ENCODE assay signal across 8 cellular contexts in the genomic region with DNA sequence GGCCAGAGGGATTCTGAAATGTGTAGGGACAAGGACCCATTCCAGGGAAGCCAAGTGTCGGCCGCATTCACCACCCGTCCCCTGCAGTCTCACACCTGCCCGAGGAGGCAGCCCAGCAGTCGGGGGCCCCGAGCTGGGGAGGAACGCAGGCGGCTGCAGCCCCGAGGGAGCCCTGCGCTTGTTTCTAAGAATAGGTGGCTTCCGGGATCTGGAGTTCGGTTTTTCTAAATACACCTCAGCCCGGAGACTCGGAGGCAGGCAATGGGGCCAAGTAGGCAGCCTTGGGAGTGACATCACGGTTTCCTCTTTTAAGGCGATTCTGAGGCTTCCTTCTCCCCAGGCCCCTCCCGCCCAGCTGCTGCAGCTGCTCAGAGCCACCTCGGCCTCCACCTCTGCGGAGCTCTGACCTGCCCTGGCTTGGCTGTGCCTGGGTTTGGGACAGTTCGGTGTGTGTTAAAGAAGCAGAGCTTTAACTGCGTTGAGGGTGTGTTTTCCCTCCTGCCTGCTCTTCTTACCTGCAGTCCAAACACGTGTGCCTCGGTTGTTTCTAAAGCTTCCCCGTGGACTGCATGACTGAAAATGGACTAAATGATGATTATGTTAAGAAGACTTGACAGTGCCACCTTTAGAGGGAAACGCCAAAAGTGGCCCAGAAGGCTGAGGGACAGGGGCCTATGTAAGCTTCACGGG.
DNase-seq lines count a peak whose midpoint lies in the region; ATAC-seq and TF ChIP-seq lines count a peak whose summit lies in the region.

No MANE protein-coding gene starts in this region.

- H3K9me3 Mint-ChIP-seq in WTC11: peaks cover 29% of the 10 kb centered on the region

- TF ChIP-seq CTCF in WTC11 (IDR thresholded peaks at IDR 0.05): no peak

- no peaks in the 10 kb centered on the region for H3K27me3 Mint-ChIP-seq in WTC11 (ENCODE audit: low read depth)

- H3K4me3 Mint-ChIP-seq in WTC11: no peak overlapping the region

- POLR2A ChIA-PET in WTC11 (lab: Charles Lee): no interaction called here

- DNase-seq in WTC11 (ENCODE audit: low spot score) (peak; percentile 56), left colon (peak in 1 of 2 donors; percentile 29), ureter (ENCODE audit: low spot score) (peak; percentile 59), AML-193 (lab: John Stamatoyannopoulos, UW) (no peak), NCI-H748 (lab: John Stamatoyannopoulos, UW; ENCODE audit: unreplicated experiment) (no peak)

- 0 out of 2 replicates have a peak overlapping the region, but pooled peaks have one; percentile 65 for H3K27ac Mint-ChIP-seq in WTC11

- peaks cover 26% of the 10 kb centered on the region for H3K36me3 Mint-ChIP-seq in WTC11

- ATAC-seq in GM18909 (IDR thresholded peaks at IDR 0.05; ENCODE audit: poor library complexity, unreplicated experiment) (peak; percentile 95), HG02938 (IDR thresholded peaks at IDR 0.05; ENCODE audit: unreplicated experiment) (peak; percentile 83), WTC11 (peak; percentile 86), left colon (peak; percentile 30), GM21723 (IDR thresholded peaks at IDR 0.05; ENCODE audit: unreplicated experiment) (no peak)

- intact Hi-C loops in left colon (cut with DNase I, micrococcal nuclease): no loop called here

- peaks cover 37% of the 10 kb centered on the region for H3K4me1 Mint-ChIP-seq in WTC11

- CTCF ChIA-PET in WTC11 (lab: Charles Lee): interaction anchor here (0.8 to 1.8 kb wide), 5 partner anchors 25 to 79 kb away, joined by 3 to 7 read pairs (median 3); no protein-coding TSS in a partner anchor

TF ChIP-seq in WTC11, 78 proteins besides CTCF, POLR2A, EP300 and RAD21:
- no peak for TF ChIP-seq GTF2I (CRISPR knock-in tag; conservative IDR thresholded peaks at IDR 0.05)
- TF ChIP-seq ZSCAN18 (CRISPR knock-in tag; IDR thresholded peaks at IDR 0.05): no peak
- TF ChIP-seq ZNF121 (CRISPR knock-in tag; IDR thresholded peaks at IDR 0.05): no peak
- no peak for TF ChIP-seq FOXP4 (CRISPR knock-in tag; IDR thresholded peaks at IDR 0.05)
- no peak for TF ChIP-seq STAT6 (CRISPR knock-in tag; conservative IDR thresholded peaks at IDR 0.05; ENCODE audit: low read depth)
- no peak for TF ChIP-seq ATF3 (CRISPR knock-in tag; conservative IDR thresholded peaks at IDR 0.05)
- TF ChIP-seq, protein P1, sequence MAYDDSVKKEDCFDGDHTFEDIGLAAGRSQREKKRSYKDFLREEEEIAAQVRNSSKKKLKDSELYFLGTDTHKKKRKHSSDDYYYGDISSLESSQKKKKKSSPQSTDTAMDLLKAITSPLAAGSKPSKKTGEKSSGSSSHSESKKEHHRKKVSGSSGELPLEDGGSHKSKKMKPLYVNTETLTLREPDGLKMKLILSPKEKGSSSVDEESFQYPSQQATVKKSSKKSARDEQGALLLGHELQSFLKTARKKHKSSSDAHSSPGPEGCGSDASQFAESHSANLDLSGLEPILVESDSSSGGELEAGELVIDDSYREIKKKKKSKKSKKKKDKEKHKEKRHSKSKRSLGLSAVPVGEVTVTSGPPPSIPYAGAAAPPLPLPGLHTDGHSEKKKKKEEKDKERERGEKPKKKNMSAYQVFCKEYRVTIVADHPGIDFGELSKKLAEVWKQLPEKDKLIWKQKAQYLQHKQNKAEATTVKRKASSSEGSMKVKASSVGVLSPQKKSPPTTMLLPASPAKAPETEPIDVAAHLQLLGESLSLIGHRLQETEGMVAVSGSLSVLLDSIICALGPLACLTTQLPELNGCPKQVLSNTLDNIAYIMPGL (CRISPR knock-in tag; IDR thresholded peaks at IDR 0.05): no peak
- no peak for TF ChIP-seq NR1H2 (CRISPR knock-in tag; IDR thresholded peaks at IDR 0.05)
- TF ChIP-seq ZBTB21 (CRISPR knock-in tag; IDR thresholded peaks at IDR 0.05; ENCODE audit: borderline replicate concordance): no peak
- TF ChIP-seq, protein P2, sequence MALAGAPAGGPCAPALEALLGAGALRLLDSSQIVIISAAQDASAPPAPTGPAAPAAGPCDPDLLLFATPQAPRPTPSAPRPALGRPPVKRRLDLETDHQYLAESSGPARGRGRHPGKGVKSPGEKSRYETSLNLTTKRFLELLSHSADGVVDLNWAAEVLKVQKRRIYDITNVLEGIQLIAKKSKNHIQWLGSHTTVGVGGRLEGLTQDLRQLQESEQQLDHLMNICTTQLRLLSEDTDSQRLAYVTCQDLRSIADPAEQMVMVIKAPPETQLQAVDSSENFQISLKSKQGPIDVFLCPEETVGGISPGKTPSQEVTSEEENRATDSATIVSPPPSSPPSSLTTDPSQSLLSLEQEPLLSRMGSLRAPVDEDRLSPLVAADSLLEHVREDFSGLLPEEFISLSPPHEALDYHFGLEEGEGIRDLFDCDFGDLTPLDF (CRISPR knock-in tag; IDR thresholded peaks at IDR 0.05): no peak
- no peak for TF ChIP-seq NR3C1 (CRISPR knock-in tag; conservative IDR thresholded peaks at IDR 0.05; ENCODE audit: low read depth)
- no peak for TF ChIP-seq ZNF219 (CRISPR knock-in tag; IDR thresholded peaks at IDR 0.05; ENCODE audit: borderline replicate concordance)
- no peak for TF ChIP-seq ELF4 (CRISPR knock-in tag; IDR thresholded peaks at IDR 0.05; ENCODE audit: low read depth)
TF ChIP-seq in WTC11: peak in this region for 0.

Comparison
In these comparisons a context has a peak if more than half of its experiments do, and no peak if none do; other contexts are left out.
1. DNase-seq: peak in WTC11 (single experiment) and ureter (single experiment); none in AML-193 (0 of 2) and NCI-H748 (single experiment).